ENCODE assay signal across 35 cellular contexts in the genomic region with DNA sequence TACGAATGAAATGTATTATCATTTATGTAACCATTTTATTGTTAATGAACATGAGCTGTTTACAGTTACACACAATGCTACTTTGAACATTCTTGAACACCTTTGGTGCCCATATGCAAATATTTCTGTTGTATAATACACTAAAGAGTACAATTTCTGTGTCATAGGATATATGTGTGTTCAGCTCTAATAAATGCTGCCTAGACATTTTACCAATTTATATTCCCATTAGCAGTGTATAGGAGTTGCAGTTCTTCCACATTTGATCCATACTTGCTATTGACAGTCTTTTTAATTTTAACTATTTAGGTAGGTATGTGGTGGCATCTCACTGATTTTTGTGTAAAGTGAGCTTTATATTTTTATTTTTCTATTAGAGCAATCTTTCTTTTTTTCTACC.
DNase-seq lines count a peak whose midpoint lies in the region; ATAC-seq, FAIRE-seq and TF ChIP-seq lines count a peak whose summit lies in the region.
"Had no signal": no experiment of that assay in that cellular context is flagged by ENCODE, and none has a peak within 500 bp of the region (broad histone marks: within the 10 kb centered on the region; RNA-seq: fewer than 3 reads in every experiment).

No MANE protein-coding gene starts in this region.

- no peak overlapping the region for H4K91ac ChIP-seq in IMR-90 (ENCODE audit: insufficient read depth, low read depth, low read length)

- H3K36me3 ChIP-seq in HepG2 (replicated peaks in 1 of 2; ENCODE audit: control insufficient read depth in 1 of 2, insufficient read depth in 2 of 2, low read length in 2 of 2) (no peaks in the 10 kb centered on the region), right lobe of liver (no peaks in the 10 kb centered on the region), IMR-90 (ENCODE audit: control insufficient read depth, insufficient read depth, low read length) (no peaks in the 10 kb centered on the region), K562 (ENCODE audit: control insufficient read depth, insufficient read depth, low read length) (no peaks in the 10 kb centered on the region)
- H3K36me3 ChIP-seq: BE2C; BLaER1; BLaER1 treated with 17β-estradiol and CSF1 and Interleukin-3, amounts not matched to agents 10 nM and 100 nM had no signal

- dilution Hi-C loops in IMR-90 (cut with HindIII; ENCODE audit: low sequenced_read_pairs, unreplicated experiment), result no loop called here

- H2BK5ac ChIP-seq in IMR-90 (ENCODE audit: low read depth, low read length, poor library complexity, severe bottlenecking), result no peak overlapping the region

- no peak overlapping the region for H3K23ac ChIP-seq in IMR-90 (ENCODE audit: low read depth, low read length)

- TF ChIP-seq EP300 in HepG2 (IDR thresholded peaks at IDR 0.05; ENCODE audit: low read depth in 2 of 2, low read length in 2 of 2) (no peak), HepG2 (CRISPR knock-in tag; IDR thresholded peaks at IDR 0.05; ENCODE audit: borderline replicate concordance) (no peak), A549 (IDR thresholded peaks at IDR 0.05) (no peak), K562 (IDR thresholded peaks at IDR 0.05; ENCODE audit: low read length) (no peak)

- H3K27ac ChIP-seq in HepG2 (ENCODE audit: extremely low read length, insufficient read depth, low read length) (no peak overlapping the region), right lobe of liver (no peak overlapping the region), A549 (no peak overlapping the region), IMR-90 (ENCODE audit: insufficient read depth, low read length) (no peak overlapping the region), K562 (ENCODE audit: extremely low read depth, low read depth, low read length) (no peak overlapping the region)
- H3K27ac ChIP-seq: 22Rv1; BLaER1; BLaER1 treated with 17β-estradiol and CSF1 and Interleukin-3, amounts not matched to agents 10 nM and 100 nM; C4-2B had no signal

- H2BK20ac ChIP-seq in IMR-90 (ENCODE audit: low read depth, low read length), result no peak overlapping the region

- no peak overlapping the region for H2BK120ac ChIP-seq in IMR-90 (ENCODE audit: low read depth, low read length)

- H3K4me3 Mint-ChIP-seq in osteocyte (ENCODE audit: unreplicated experiment), result no peak overlapping the region
- H3K4me3 Mint-ChIP-seq: B cell; CD14-positive monocyte; CD4-positive, alpha-beta memory T cell; CD4-positive, alpha-beta T cell; CD4-positive, CD25-positive, alpha-beta regulatory T cell; CD8-positive, alpha-beta memory T cell; CD8-positive, alpha-beta T cell had no signal

- H3K56ac ChIP-seq in IMR-90 (ENCODE audit: extremely low read depth, insufficient read depth, low read length), result no peak overlapping the region

- H3K9ac ChIP-seq in HepG2 (ENCODE audit: insufficient read depth, low read depth, low read length), result no peak overlapping the region
- no peak overlapping the region for H3K9ac ChIP-seq in IMR-90 (ENCODE audit: low read depth, low read length)
- H3K9ac ChIP-seq in K562 (ENCODE audit: insufficient read depth in 1 of 2, low read depth in 2 of 2, low read length in 2 of 2), result no peak overlapping the region
- H3K9ac ChIP-seq: BLaER1; BLaER1 treated with 17β-estradiol and CSF1 and Interleukin-3, amounts not matched to agents 10 nM and 100 nM had no signal

- no peak overlapping the region for H3K18ac ChIP-seq in IMR-90 (ENCODE audit: low read depth, low read length)

- no TSS peak for BruUV-seq in HepG2 (replicated peaks; lab: Mats Ljungman, UMichigan)
- BruUV-seq in IMR-90 (replicated peaks; lab: Mats Ljungman, UMichigan), result no TSS peak
- BruUV-seq in K562 (replicated peaks; lab: Mats Ljungman, UMichigan), result no TSS peak

- H2BK15ac ChIP-seq in IMR-90 (ENCODE audit: low read depth, low read length), result no peak overlapping the region

- TF ChIP-seq POLR2A in HepG2 (IDR thresholded peaks at IDR 0.05; ENCODE audit: insufficient read depth in 1 of 2, low read depth in 2 of 2, low read length in 2 of 2) (no peak), right lobe of liver (IDR thresholded peaks at IDR 0.05) (no peak), A549 (IDR thresholded peaks at IDR 0.05; ENCODE audit: low read length) (no peak), IMR-90 (IDR thresholded peaks at IDR 0.05; ENCODE audit: low read depth, low read length) (no peak), K562 (conservative IDR thresholded peaks at IDR 0.05) (no peak)

- H3K4me2 ChIP-seq in HepG2 (ENCODE audit: low read depth, low read length) (no peak overlapping the region), A549 (no peak overlapping the region), IMR-90 (ENCODE audit: low read depth, low read length) (no peak overlapping the region), K562 (ENCODE audit: insufficient read depth, low read length) (no peak overlapping the region)
- H3K4me2 ChIP-seq: BLaER1; BLaER1 treated with 17β-estradiol and CSF1 and Interleukin-3, amounts not matched to agents 10 nM and 100 nM had no signal

- no peak overlapping the region for H3K14ac ChIP-seq in IMR-90 (replicated peaks; ENCODE audit: low read depth, low read length)

- no peak overlapping the region for H2AK9ac ChIP-seq in IMR-90 (replicated peaks; ENCODE audit: low read depth, low read length, poor library complexity)

- DNase-seq in HepG2 (ENCODE audit: low spot score) (no peak), right lobe of liver (no peak), A549 (ENCODE audit: low read depth in 1 of 2, low spot score in 1 of 2) (no peak), IMR-90 (no peak), K562 (ENCODE audit: extremely low read depth in 1 of 4, low spot score in 3 of 4) (no peak), osteocyte (ENCODE audit: extremely low spot score, unreplicated experiment) (no peak), Right ventricle myocardium inferior (ENCODE audit: missing footprints) (no peak)
- DNase-seq in effector CD8-positive, alpha-beta T cell (lab: John Stamatoyannopoulos, UW), result no peak
- DNase-seq: 8988T; ACHN; AML-193; BE2C; C1 segment of cervical spinal cord; Caco-2; Calu3; CD4-positive, alpha-beta memory T cell; CD4-positive, alpha-beta T cell; CD4-positive, CD25-positive, alpha-beta regulatory T cell; CD8-positive, alpha-beta memory T cell; CD8-positive, alpha-beta T cell; COR-L47; DMS 273 treated with DMSO at 0.1 percent for 48 hours; DMS153; DMS53; DMS79; DMS79 treated with DMSO at 0.1 percent for 48 hours; DND-41; EL had no signal

- FAIRE-seq in HepG2 (lab: Jason Lieb, UNC), result no peak
- FAIRE-seq in A549 (lab: Jason Lieb, UNC), result no peak
- FAIRE-seq in K562 (lab: Jason Lieb, UNC), result no peak
- FAIRE-seq: D721Med had no signal

- no peaks in the 10 kb centered on the region for H3K27me3 Mint-ChIP-seq in osteocyte (ENCODE audit: unreplicated experiment)
- H3K27me3 Mint-ChIP-seq: B cell; CD4-positive, alpha-beta memory T cell; CD4-positive, alpha-beta T cell; CD4-positive, CD25-positive, alpha-beta regulatory T cell; CD8-positive, alpha-beta memory T cell had no signal

- intact Hi-C loops in HepG2 (cut with micrococcal nuclease; ENCODE audit: unreplicated experiment) (no loop called here), right lobe of liver (cut with DNase I) (no loop called here), IMR-90 (cut with micrococcal nuclease) (no loop called here), K562 (cut with micrococcal nuclease) (no loop called here), Right ventricle myocardium inferior (cut with DNase I) (no loop called here)

- no peak overlapping the region for H4K5ac ChIP-seq in IMR-90 (ENCODE audit: low read depth, low read length)

- H3K9me3 Mint-ChIP-seq in osteocyte (ENCODE audit: unreplicated experiment), result peaks cover 6% of the 10 kb centered on the region

- H3K4ac ChIP-seq in IMR-90 (ENCODE audit: low read depth, low read length), result no peak overlapping the region

- H3K4me1 ChIP-seq in HepG2 (ENCODE audit: insufficient read depth, low read length) (no peaks in the 10 kb centered on the region), right lobe of liver (no peaks in the 10 kb centered on the region), A549 (no peaks in the 10 kb centered on the region), IMR-90 (ENCODE audit: control insufficient read depth, insufficient read depth, low read length) (no peaks in the 10 kb centered on the region), K562 (replicated peaks in 1 of 2; ENCODE audit: control insufficient read depth in 2 of 2, insufficient read depth in 2 of 2, low read length in 2 of 2) (no peaks in the 10 kb centered on the region)
- H3K4me1 ChIP-seq: BE2C, BLaER1, Caco-2 had no signal

- H3K4me1 Mint-ChIP-seq in osteocyte (ENCODE audit: unreplicated experiment), result peaks cover 11% of the 10 kb centered on the region
- H3K4me1 Mint-ChIP-seq: B cell; CD4-positive, alpha-beta memory T cell; CD4-positive, CD25-positive, alpha-beta regulatory T cell; CD8-positive, alpha-beta memory T cell had no signal

- no peak overlapping the region for H4K8ac ChIP-seq in IMR-90 (ENCODE audit: low read depth in 2 of 2, low read length in 2 of 2)

- in situ Hi-C loops in HepG2 (cut with HindIII; ENCODE audit: extremely low pct_ligation_motif_present, low pct_unique_long_range_greater_than_20kb) (no loop called here), IMR-90 (cut with MboI; ENCODE audit: low sequenced_read_pairs) (no loop called here), K562 (cut with MboI) (no loop called here)

- H4K20me1 ChIP-seq in HepG2 (ENCODE audit: insufficient read depth, low read length) (no peaks in the 10 kb centered on the region), IMR-90 (ENCODE audit: insufficient read depth, low read length) (no peaks in the 10 kb centered on the region), K562 (replicated peaks; ENCODE audit: control insufficient read depth, insufficient read depth, low read length) (no peaks in the 10 kb centered on the region)
- H4K20me1 ChIP-seq: BLaER1; BLaER1 treated with 17β-estradiol and CSF1 and Interleukin-3, amounts not matched to agents 10 nM and 100 nM had no signal

- no peaks in the 10 kb centered on the region for H3K79me2 ChIP-seq in HepG2 (ENCODE audit: insufficient read depth, low read length)
- no peaks in the 10 kb centered on the region for H3K79me2 ChIP-seq in K562 (ENCODE audit: control insufficient read depth, insufficient read depth, low read length)

- H3K36me3 Mint-ChIP-seq in osteocyte (ENCODE audit: unreplicated experiment), result no peaks in the 10 kb centered on the region
- H3K36me3 Mint-ChIP-seq: CD14-positive monocyte; CD4-positive, alpha-beta memory T cell; CD4-positive, CD25-positive, alpha-beta regulatory T cell; CD8-positive, alpha-beta memory T cell; CD8-positive, alpha-beta T cell had no signal

- POLR2A ChIA-PET in HepG2 (lab: Yijun Ruan, JAX) (no interaction called here), A549 (lab: Yijun Ruan, JAX) (no interaction called here), IMR-90 (lab: Charles Lee; ENCODE audit: unreplicated experiment) (no interaction called here), K562 (lab: Yijun Ruan, JAX) (no interaction called here)

- no peaks in the 10 kb centered on the region for H3K79me1 ChIP-seq in IMR-90 (ENCODE audit: low read depth in 1 of 2, low read length in 2 of 2)

- WGBS in HepG2 (ENCODE audit: low lambda C conversion rate), result 0% methylated on average over 1 of the region's 1 CpG
- WGBS in right lobe of liver (ENCODE audit: insufficient coverage, low coverage, low lambda C conversion rate, missing lambda C conversion rate), result 80% methylated on average over 1 of the region's 1 CpG
- 11% methylated on average over 1 of the region's 1 CpG for WGBS in A549 (ENCODE audit: missing lambda C conversion rate)
- no CpG with 5 or more reads among the region's 1 CpG for WGBS in IMR-90 (ENCODE audit: extremely low coverage in 2 of 2, insufficient read length in 1 of 2), 2 experiments
- 0% methylated on average over 1 of the region's 1 CpG for WGBS in K562 (ENCODE audit: insufficient coverage, low coverage, missing lambda C conversion rate)

- H2AK5ac ChIP-seq in IMR-90 (ENCODE audit: low read depth, low read length), result no peak overlapping the region

- TF ChIP-seq RAD21 in HepG2 (CRISPR knock-in tag; IDR thresholded peaks at IDR 0.05) (no peak), A549 (conservative IDR thresholded peaks at IDR 0.05 in 1 of 2, IDR thresholded peaks at IDR 0.05 in 1 of 2) (no peak), IMR-90 (IDR thresholded peaks at IDR 0.05; ENCODE audit: low read length) (no peak), K562 (CRISPR knock-in tag; conservative IDR thresholded peaks at IDR 0.05 in 1 of 2, IDR thresholded peaks at IDR 0.05 in 1 of 2) (no peak)

- H3K4me3 ChIP-seq in HepG2 (replicated peaks in 1 of 3; ENCODE audit: insufficient read depth in 1 of 3, low read depth in 2 of 3, low read length in 3 of 3) (no peak overlapping the region), right lobe of liver (no peak overlapping the region), A549 (no peak overlapping the region), IMR-90 (ENCODE audit: insufficient read depth, low read depth, low read length) (no peak overlapping the region), K562 (no peak overlapping the region)
- H3K4me3 ChIP-seq: BLaER1; BLaER1 treated with 17β-estradiol and CSF1 and Interleukin-3, amounts not matched to agents 10 nM and 100 nM had no signal

- H3K9me1 ChIP-seq in IMR-90 (ENCODE audit: insufficient read depth, low read length) (no peaks in the 10 kb centered on the region), K562 (ENCODE audit: control insufficient read depth, insufficient read depth, low read length) (no peaks in the 10 kb centered on the region)

- H3K27ac Mint-ChIP-seq in osteocyte (ENCODE audit: unreplicated experiment), result no peak overlapping the region
- H3K27ac Mint-ChIP-seq: B cell; CD14-positive monocyte; CD4-positive, alpha-beta memory T cell; CD4-positive, alpha-beta T cell; CD4-positive, CD25-positive, alpha-beta regulatory T cell; CD8-positive, alpha-beta memory T cell; CD8-positive, alpha-beta T cell had no signal

- no peak overlapping the region for H2AFZ ChIP-seq in HepG2 (ENCODE audit: low read length)
- no peak overlapping the region for H2AFZ ChIP-seq in IMR-90 (replicated peaks; ENCODE audit: low read length, poor library complexity)
- H2AFZ ChIP-seq in K562 (ENCODE audit: low read depth, low read length), result no peak overlapping the region

- TF ChIP-seq CTCF in HepG2 (CRISPR knock-in tag; IDR thresholded peaks at IDR 0.05) (no peak), right lobe of liver (IDR thresholded peaks at IDR 0.05) (no peak), A549 (IDR thresholded peaks at IDR 0.05) (no peak), IMR-90 (conservative IDR thresholded peaks at IDR 0.05; ENCODE audit: low read depth, low read length) (no peak), K562 (IDR thresholded peaks at IDR 0.05 in 2 of 3, conservative IDR thresholded peaks at IDR 0.05 in 1 of 3; ENCODE audit: insufficient read depth in 2 of 3, low read depth in 1 of 3, low read length in 3 of 3) (no peak), osteocyte (IDR thresholded peaks at IDR 0.05) (no peak)

- CTCF ChIA-PET in HepG2 (lab: Yijun Ruan, JAX; ENCODE audit: low intra/inter-chr PET ratio, low total read pairs), result no interaction called here
- CTCF ChIA-PET in A549 (lab: Yijun Ruan, JAX), result no interaction called here
- CTCF ChIA-PET in IMR-90 (lab: Yijun Ruan, JAX), result no interaction called here
- CTCF ChIA-PET in K562 (lab: Yijun Ruan, JAX; ENCODE audit: low intra/inter-chr PET ratio), result no interaction called here

- H3K9me3 ChIP-seq in HepG2 (ENCODE audit: low read length) (no peaks in the 10 kb centered on the region), right lobe of liver (no peaks in the 10 kb centered on the region), A549 (no peaks in the 10 kb centered on the region), IMR-90 (ENCODE audit: control insufficient read depth, insufficient read depth, low read length) (no peaks in the 10 kb centered on the region), K562 (replicated peaks; ENCODE audit: control insufficient read depth, insufficient read depth, low read depth, low read length) (no peaks in the 10 kb centered on the region)
- H3K9me3 ChIP-seq: BE2C; BLaER1; BLaER1 treated with 17β-estradiol and CSF1 and Interleukin-3, amounts not matched to agents 10 nM and 100 nM; Caco-2 had no signal

- ATAC-seq in HepG2 (no peak), right lobe of liver (no peak), A549 (no peak), IMR-90 (ENCODE audit: low read depth) (no peak), K562 (no peak), Right ventricle myocardium inferior (no peak)
- ATAC-seq: CD8-positive, alpha-beta T cell had no signal

- H3K27me3 ChIP-seq in HepG2 (ENCODE audit: control insufficient read depth in 1 of 2, insufficient read depth in 2 of 2, low read length in 2 of 2) (no peaks in the 10 kb centered on the region), right lobe of liver (no peaks in the 10 kb centered on the region), IMR-90 (ENCODE audit: control insufficient read depth, insufficient read depth, low read length) (no peaks in the 10 kb centered on the region), K562 (ENCODE audit: control insufficient read depth in 2 of 2, insufficient read depth in 2 of 2, low read length in 2 of 2) (no peaks in the 10 kb centered on the region)
- H3K27me3 ChIP-seq: BE2C; BLaER1; BLaER1 treated with 17β-estradiol and CSF1 and Interleukin-3, amounts not matched to agents 10 nM and 100 nM had no signal
